20 cellular contexts compared by ENCODE assay signal in genomic region chr4:147284935-147285334, GRCh38.
"Had no signal": no experiment of that assay in that cellular context is flagged by ENCODE, and none has a peak within 500 bp of the region (broad histone marks: within the 10 kb centered on the region; RNA-seq: fewer than 3 reads in every experiment).

No MANE protein-coding gene starts in this region.

- H3K4me2 ChIP-seq: smooth muscle cell had no signal

- H3K36me3 ChIP-seq: left lung, lower lobe of right lung, ovary, right atrium auricular region, right lobe of liver, tibial nerve, upper lobe of left lung, vagina had no signal

- H3K4me3 ChIP-seq: left lung, lower lobe of right lung, ovary, right atrium auricular region, right lobe of liver, smooth muscle cell, tibial nerve, upper lobe of left lung, vagina had no signal

- ATAC-seq: left colon; left lung; lower lobe of right lung; natural killer cell; right lobe of liver; stimulated activated memory B cell treated with anti-CD40 and anti-IgM and Interleukin-4, amounts not matched to agents 10 μg/mL and 1 μg/mL and 100 μg/mL, for 72 hours; stimulated activated naive CD8-positive, alpha-beta T cell treated with anti-CD3 and anti-CD28 coated beads, Interleukin-15, amount 100 ng/mL, for 72 hours had no signal

- H3K27me3 ChIP-seq: left lung, ovary, right atrium auricular region, right lobe of liver, tibial nerve, upper lobe of left lung, vagina had no signal

- H3K27ac ChIP-seq: left lung, lower lobe of right lung, ovary, right atrium auricular region, right lobe of liver, tibial nerve, upper lobe of left lung, vagina had no signal

- H3K4me1 ChIP-seq: left lung, lower lobe of right lung, right atrium auricular region, right lobe of liver, tibial nerve, upper lobe of left lung had no signal

- H3K9me3 ChIP-seq: left lung, lower lobe of right lung, ovary, right lobe of liver, vagina had no signal

- DNase-seq: kidney; left colon; left lung; lower lobe of right lung; naive B cell; natural killer cell; ovary; right lobe of liver; stimulated activated CD4-positive, alpha-beta T cell treated with anti-CD3 and anti-CD28 coated beads, Interleukin-1b, Interleukin-23, amount 100 ng/mL, for 48 hours; stimulated activated CD4-positive, alpha-beta T cell treated with anti-CD3 and anti-CD28 coated beads, Interleukin-2, amount 100 ng/mL, for 48 hours; stimulated activated CD4-positive, alpha-beta T cell treated with anti-CD3 and anti-CD28 coated beads, Interleukin-4, amount 100 ng/mL, for 4 hours; stimulated activated CD8-positive, alpha-beta memory T cell treated with anti-CD3 and anti-CD28 coated beads, Interleukin-4, amount 100 ng/mL, for 48 hours; stimulated activated naive CD4-positive, alpha-beta T cell treated with Interleukin-2 at 50 U/mL for 16 hours; stimulated activated naive CD8-positive, alpha-beta T cell treated with anti-CD3 and anti-CD28 coated beads, Interleukin-15, amount 100 ng/mL, for 72 hours; upper lobe of left lung had no signal

- FAIRE-seq: kidney had no signal
